ENCODE assay signal across 25 cellular contexts in genomic region chr20:43570496-43570895, GRCh38. TPM values are rescaled to one million over a fixed set of nuclear protein-coding genes. Genes with fewer than 3 reads are reported as not detected.
"Had no signal": no experiment of that assay in that cellular context is flagged by ENCODE, and none has a peak within 500 bp of the region (broad histone marks: within the 10 kb centered on the region; RNA-seq: fewer than 3 reads in every experiment).

No MANE protein-coding gene starts in this region.

- H3K4me3 ChIP-seq: SJCRH30, SK-N-MC had no signal

- ATAC-seq: activated CD8-positive, alpha-beta T cell treated with anti-CD3 and anti-CD28 coated beads for 36 hours; activated naive CD8-positive, alpha-beta T cell treated with anti-CD3 and anti-CD28 coated beads, Interleukin-2, amount 50 U/mL, for 24 hours; Panc1 had no signal

- H3K27ac ChIP-seq: SJCRH30, SK-N-MC had no signal

- H3K36me3 ChIP-seq: SJCRH30 had no signal

- H3K9me3 ChIP-seq: SJCRH30 had no signal

- DNase-seq: activated CD4-positive, alpha-beta T cell treated with anti-CD3 and anti-CD28 coated beads, Interleukin-2, amount 10 ng/mL, durations not matched to agents 24 days and 14 days; activated CD4-positive, alpha-beta T cell treated with anti-CD3 and anti-CD28 coated beads, Interleukin-2, amount 50 U/mL, for 4 hours; activated CD8-positive, alpha-beta T cell treated with anti-CD3 and anti-CD28 coated beads for 36 hours; activated gamma-delta T cell treated with Interleukin-2 at 50 U/mL for 16 hours; activated naive CD4-positive, alpha-beta T cell treated with anti-CD3 and anti-CD28 coated beads, Interleukin-2, amount 10 ng/mL, durations not matched to agents 7 days and 5 days; activated naive CD8-positive, alpha-beta T cell treated with anti-CD3 and anti-CD28 coated beads, Interleukin-2, amount 50 U/mL, for 24 hours; activated T-cell treated with anti-CD3 and anti-CD28 coated beads, Interleukin-2, amount 50 U/mL, for 24 hours; anterior cingulate cortex; Karpas-422; KBM-7; NCI-H1105 treated with DMSO at 0.1 percent for 48 hours; NCI-H1436; NCI-H1694; NCI-H1930; NCI-H2081 treated with DMSO at 0.1 percent for 48 hours; NCI-H226; NCI-H524 treated with DMSO at 0.1 percent for 48 hours; SHP77; SJCRH30; T1000 had no signal

RNA-seq across cellular contexts. Expression of gene SGK2, which starts 11.7 kb away (rescaled TPM):
- total RNA-seq: RPMI7951; T-helper 1 cell treated with Interleukin-12 subunit alpha and Interleukin-12 subunit beta and Interleukin-4 antibody, amounts not matched to agents 30 ng/mL and 1 ng/mL, for 36 hours had no signal
- polyA plus RNA-seq: IgD-negative memory B cell had no signal
